ENCODE assay signal across 16 cellular contexts in genomic region chr14:23621204-23621931, GRCh38. TPM values are rescaled to one million over a fixed set of nuclear protein-coding genes. Genes with fewer than 3 reads are reported as not detected.
A peak's percentile ranks its signal among the peaks of the same experiment; 100 is the strongest.
DNase-seq lines count a peak whose midpoint lies in the region; ATAC-seq and TF ChIP-seq lines count a peak whose summit lies in the region.
"Had no signal": no experiment of that assay in that cellular context is flagged by ENCODE, and none has a peak within 500 bp of the region (broad histone marks: within the 10 kb centered on the region; RNA-seq: fewer than 3 reads in every experiment).

No MANE protein-coding gene starts in this region.

- H3K27me3 Mint-ChIP-seq in stimulated activated naive CD8-positive, alpha-beta T cell treated with anti-CD3 and anti-CD28 coated beads, Interleukin-15, amount 100 ng/mL, for 72 hours = no peaks in the 10 kb centered on the region

- H3K9me3 ChIP-seq in lower lobe of right lung = no peaks in the 10 kb centered on the region
- H3K9me3 ChIP-seq: BE2C had no signal

- peaks cover 12% of the 10 kb centered on the region in 2 donors for H3K9me3 Mint-ChIP-seq in stimulated activated naive CD8-positive, alpha-beta T cell treated with anti-CD3 and anti-CD28 coated beads, Interleukin-15, amount 100 ng/mL, for 72 hours

- no peak overlapping the region for H3K4me3 Mint-ChIP-seq in stimulated activated naive CD8-positive, alpha-beta T cell treated with anti-CD3 and anti-CD28 coated beads, Interleukin-15, amount 100 ng/mL, for 72 hours
- H3K4me3 Mint-ChIP-seq: IgD-negative memory B cell had no signal

- H3K4me3 ChIP-seq in coronary artery (no peak overlapping the region), lower lobe of right lung (no peak overlapping the region), brain microvascular endothelial cell (ENCODE audit: low read depth, low read length) (no peak overlapping the region)
- H3K4me3 ChIP-seq: A549, GM12878, HAP-1 had no signal

- no peak overlapping the region for H3K27ac Mint-ChIP-seq in stimulated activated naive CD8-positive, alpha-beta T cell treated with anti-CD3 and anti-CD28 coated beads, Interleukin-15, amount 100 ng/mL, for 72 hours
- H3K27ac Mint-ChIP-seq: CD4-positive, alpha-beta memory T cell had no signal

- ATAC-seq in left lobe of liver = peak; percentile 83
- peak; percentile 32 to 39 for ATAC-seq in lower lobe of right lung
- ATAC-seq in GM19023 (IDR thresholded peaks at IDR 0.05; ENCODE audit: unreplicated experiment) = no peak
- ATAC-seq in stimulated activated naive CD8-positive, alpha-beta T cell treated with anti-CD3 and anti-CD28 coated beads, Interleukin-15, amount 100 ng/mL, for 72 hours = no peak
- ATAC-seq: A549, GM12878 had no signal

- intact Hi-C loops in lower lobe of right lung (cut with DNase I) = no loop called here

- H3K27ac ChIP-seq in coronary artery (no peak overlapping the region), lower lobe of right lung (no peak overlapping the region), brain microvascular endothelial cell (no peak overlapping the region)
- H3K27ac ChIP-seq: A549, C4-2B had no signal

- TF ChIP-seq CTCF in coronary artery (IDR thresholded peaks at IDR 0.05) = no peak
- no peak for TF ChIP-seq CTCF in lower lobe of right lung (IDR thresholded peaks at IDR 0.05)
- no peak for TF ChIP-seq CTCF in brain microvascular endothelial cell (IDR thresholded peaks at IDR 0.05; ENCODE audit: low read depth, low read length, missing control alignments)

- no peaks in the 10 kb centered on the region for H3K4me1 ChIP-seq in lower lobe of right lung
- H3K4me1 ChIP-seq: A549, BE2C, HAP-1 had no signal

- in situ Hi-C loops in brain microvascular endothelial cell (cut with HindIII; ENCODE audit: low pct_ligation_motif_present, low sequenced_read_pairs) = no loop called here

- H3K36me3 ChIP-seq in lower lobe of right lung = no peaks in the 10 kb centered on the region
- no peaks in the 10 kb centered on the region for H3K36me3 ChIP-seq in brain microvascular endothelial cell (replicated peaks)
- H3K36me3 ChIP-seq: BE2C, HAP-1 had no signal

- DNase-seq in coronary artery (ENCODE audit: low spot score) (peak; percentile 35), left lobe of liver (ENCODE audit: low spot score) (peak; percentile 60), lower lobe of right lung (no peak), brain microvascular endothelial cell (no peak)
- no peak for DNase-seq in stimulated activated naive CD8-positive, alpha-beta T cell treated with anti-CD3 and anti-CD28 coated beads, Interleukin-15, amount 100 ng/mL, for 72 hours
- DNase-seq: BE2C; CD4-positive, alpha-beta memory T cell; DMS79 had no signal

- no peaks in the 10 kb centered on the region for H3K27me3 ChIP-seq in lower lobe of right lung (ENCODE audit: low read depth)
- H3K27me3 ChIP-seq in brain microvascular endothelial cell (replicated peaks) = no peaks in the 10 kb centered on the region
- H3K27me3 ChIP-seq: BE2C had no signal

- H3K4me1 Mint-ChIP-seq in stimulated activated naive CD8-positive, alpha-beta T cell treated with anti-CD3 and anti-CD28 coated beads, Interleukin-15, amount 100 ng/mL, for 72 hours = peaks cover 15% of the 10 kb centered on the region
- H3K4me1 Mint-ChIP-seq: CD4-positive, alpha-beta memory T cell; IgD-negative memory B cell had no signal

RNA-seq across cellular contexts. Expression of gene DHRS2, which starts 14.8 kb away (rescaled TPM):
- total RNA-seq in left lobe of liver (6.2 TPM), lower lobe of right lung (1.2 TPM)
- total RNA-seq: CD4-positive, alpha-beta memory T cell had no signal

RNA-seq across cellular contexts. Expression of gene JPH4, which starts 42.8 kb away (rescaled TPM):
- total RNA-seq in left lobe of liver (0.10 TPM), lower lobe of right lung (5.1 TPM)
- total RNA-seq: CD4-positive, alpha-beta memory T cell; G401; HT-29 had no signal

RNA-seq across cellular contexts. Expression of gene AP1G2, which starts 53.8 kb away (rescaled TPM):
- total RNA-seq in left lobe of liver (19.3 TPM), lower lobe of right lung (146 TPM)

Comparison
In these comparisons a context has a peak if more than half of its experiments do, and no peak if none do; other contexts are left out.
1. DNase-seq: peak in coronary artery (single experiment) and left lobe of liver (single experiment); none in lower lobe of right lung (single experiment), brain microvascular endothelial cell (single experiment) and stimulated activated naive CD8-positive, alpha-beta T cell treated with anti-CD3 and anti-CD28 coated beads, Interleukin-15, amount 100 ng/mL, for 72 hours (0 of 2).
2. ATAC-seq: peak in left lobe of liver (single experiment) and lower lobe of right lung (2 of 2); none in GM19023 (single experiment) and stimulated activated naive CD8-positive, alpha-beta T cell treated with anti-CD3 and anti-CD28 coated beads, Interleukin-15, amount 100 ng/mL, for 72 hours (single experiment).